In genomic region chr12:88643685-88644084, GRCh38 we compare ENCODE assay signal across 1 cellular context.
TF ChIP-seq lines count a peak whose summit lies in the region.

No MANE protein-coding gene starts in this region.

TF ChIP-seq in WTC11, 78 proteins besides CTCF, POLR2A, EP300 and RAD21 (continued from another document):
- no peak for TF ChIP-seq ATF6 (CRISPR knock-in tag; IDR thresholded peaks at IDR 0.05)
- TF ChIP-seq, protein P1, sequence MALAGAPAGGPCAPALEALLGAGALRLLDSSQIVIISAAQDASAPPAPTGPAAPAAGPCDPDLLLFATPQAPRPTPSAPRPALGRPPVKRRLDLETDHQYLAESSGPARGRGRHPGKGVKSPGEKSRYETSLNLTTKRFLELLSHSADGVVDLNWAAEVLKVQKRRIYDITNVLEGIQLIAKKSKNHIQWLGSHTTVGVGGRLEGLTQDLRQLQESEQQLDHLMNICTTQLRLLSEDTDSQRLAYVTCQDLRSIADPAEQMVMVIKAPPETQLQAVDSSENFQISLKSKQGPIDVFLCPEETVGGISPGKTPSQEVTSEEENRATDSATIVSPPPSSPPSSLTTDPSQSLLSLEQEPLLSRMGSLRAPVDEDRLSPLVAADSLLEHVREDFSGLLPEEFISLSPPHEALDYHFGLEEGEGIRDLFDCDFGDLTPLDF (CRISPR knock-in tag; IDR thresholded peaks at IDR 0.05), result no peak
- no peak for TF ChIP-seq ZNF396 (CRISPR knock-in tag; IDR thresholded peaks at IDR 0.05; ENCODE audit: borderline replicate concordance)
- no peak for TF ChIP-seq ATF1 (CRISPR knock-in tag; IDR thresholded peaks at IDR 0.05)
TF ChIP-seq in WTC11: peak in this region for 0.
